In genomic region chr7:155435110-155435509, GRCh38 we compare ENCODE assay signal across 1 cellular context.
A peak's percentile ranks its signal among the peaks of the same experiment; 100 is the strongest.
TF ChIP-seq lines count a peak whose summit lies in the region.

No MANE protein-coding gene starts in this region.

TF ChIP-seq in HepG2, 621 proteins besides CTCF, POLR2A, EP300 and RAD21:
- TF ChIP-seq CREB1 (IDR thresholded peaks at IDR 0.05) (peak; percentile 83), CREB1 (CRISPR knock-in tag; IDR thresholded peaks at IDR 0.05) (no peak), ZNF557 (CRISPR knock-in tag; IDR thresholded peaks at IDR 0.05) (no peak)
TF ChIP-seq in HepG2: peak in this region for 1.
